8 cellular contexts compared by ENCODE assay signal in the genomic region with DNA sequence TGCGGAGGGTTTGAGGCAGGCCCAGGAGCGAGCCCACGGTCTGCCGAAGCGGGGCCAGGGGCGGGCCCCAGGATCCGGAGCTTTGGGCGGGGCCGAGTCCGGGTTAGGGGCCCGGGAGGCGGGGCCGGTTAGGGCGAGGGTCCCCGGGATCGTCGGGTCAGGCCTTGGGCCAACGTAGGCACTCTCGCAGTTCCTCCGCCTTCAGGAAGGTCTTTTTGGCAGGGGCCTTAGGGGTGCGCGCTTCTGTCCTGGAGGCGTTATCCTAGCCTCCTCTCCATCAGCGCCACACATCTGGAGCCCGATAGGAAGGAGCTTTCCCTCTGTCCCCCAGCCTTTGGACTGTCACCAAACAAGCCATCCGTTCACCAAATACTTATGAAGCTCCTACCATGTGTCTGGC.
DNase-seq lines count a peak whose midpoint lies in the region; ATAC-seq and TF ChIP-seq lines count a peak whose summit lies in the region.
"Not testable (repeated sequence)": the region's sequence is repeated elsewhere in the genome, so short reads cannot be mapped to it uniquely, and the experiment has no call there.

No MANE protein-coding gene starts in this region.

- CTCF ChIA-PET in BJ (lab: Yijun Ruan, JAX), result not testable (repeated sequence)

- H3K27me3 Mint-ChIP-seq in HFFc6 (ENCODE audit: insufficient read depth), result peaks cover 24% of the 10 kb centered on the region
- H3K27me3 Mint-ChIP-seq in activated T-cell treated with anti-CD3 and anti-CD28 coated beads, Interleukin-2, amount 50 U/mL, for 72 hours (ENCODE audit: low read depth); natural killer cell treated with Interleukin-12 subunit alpha and Interleukin-12 subunit beta and Interleukin-15 and Interleukin-18, amount 100 ng/mL, for 72 hours; stimulated activated naive B cell treated with anti-CD40 and anti-IgM and Interleukin-4, amounts not matched to agents 10 μg/mL and 1 μg/mL and 100 μg/mL, for 72 hours: not testable (repeated sequence)

- H3K4me3 Mint-ChIP-seq in HFFc6, result peak overlapping the region; percentile 93
- peak overlapping the region; percentile 82 to 84 for H3K4me3 Mint-ChIP-seq in activated T-cell treated with anti-CD3 and anti-CD28 coated beads, Interleukin-2, amount 50 U/mL, for 72 hours
- H3K4me3 Mint-ChIP-seq in natural killer cell treated with Interleukin-12 subunit alpha and Interleukin-12 subunit beta and Interleukin-15 and Interleukin-18, amount 100 ng/mL, for 72 hours, result peak overlapping the region; percentile 84
- H3K4me3 Mint-ChIP-seq in stimulated activated naive B cell treated with anti-CD40 and anti-IgM and Interleukin-4, amounts not matched to agents 10 μg/mL and 1 μg/mL and 100 μg/mL, for 72 hours, result peak overlapping the region; percentile 90 to 91

- TF ChIP-seq CTCF in BJ (IDR thresholded peaks at IDR 0.05; ENCODE audit: insufficient read depth, low read depth, low read length); HFFc6 (IDR thresholded peaks at IDR 0.05); OCI-LY3 (IDR thresholded peaks at IDR 0.05; ENCODE audit: low read depth, low read length): not testable (repeated sequence)

- not testable (repeated sequence) for H3K9me3 ChIP-seq in OCI-LY3 (ENCODE audit: insufficient read depth, low read length); ectodermal cell (ENCODE audit: control insufficient read depth, low read length); iPS-18a (ENCODE audit: control insufficient read depth, low read depth, low read length)

- WGBS in ectodermal cell, 2 experiments, result 1% methylated on average over 26 of the region's 26 CpGs

- not testable (repeated sequence) for ATAC-seq in activated T-cell treated with anti-CD3 and anti-CD28 coated beads, Interleukin-2, amount 50 U/mL, for 72 hours (replicated peaks in 1 of 2); natural killer cell treated with Interleukin-12 subunit alpha and Interleukin-12 subunit beta and Interleukin-15 and Interleukin-18, amount 100 ng/mL, for 72 hours; stimulated activated naive B cell treated with anti-CD40 and anti-IgM and Interleukin-4, amounts not matched to agents 10 μg/mL and 1 μg/mL and 100 μg/mL, for 72 hours (replicated peaks)

- H3K4me3 ChIP-seq in BJ (ENCODE audit: low read depth, low read length), result peak overlapping the region; percentile 55
- H3K4me3 ChIP-seq in OCI-LY3 (ENCODE audit: low read length), result peak overlapping the region; percentile 94
- H3K4me3 ChIP-seq in ectodermal cell (ENCODE audit: insufficient read depth, low read depth, low read length), result peak overlapping the region; percentile 36
- peak overlapping the region; percentile 60 for H3K4me3 ChIP-seq in iPS-18a (ENCODE audit: low read length)

- H3K9me3 Mint-ChIP-seq in HFFc6; activated T-cell treated with anti-CD3 and anti-CD28 coated beads, Interleukin-2, amount 50 U/mL, for 72 hours; natural killer cell treated with Interleukin-12 subunit alpha and Interleukin-12 subunit beta and Interleukin-15 and Interleukin-18, amount 100 ng/mL, for 72 hours; stimulated activated naive B cell treated with anti-CD40 and anti-IgM and Interleukin-4, amounts not matched to agents 10 μg/mL and 1 μg/mL and 100 μg/mL, for 72 hours: not testable (repeated sequence)

- H3K27me3 ChIP-seq in BJ (ENCODE audit: control insufficient read depth, insufficient read depth, low read length); OCI-LY3 (ENCODE audit: low read depth, low read length); ectodermal cell (ENCODE audit: control insufficient read depth, insufficient read depth, low read length, poor library complexity, severe bottlenecking); iPS-18a (ENCODE audit: control insufficient read depth, insufficient read depth, low read length): not testable (repeated sequence)

- peak overlapping the region; percentile 64 for H3K9ac ChIP-seq in OCI-LY3 (ENCODE audit: low read length)
- H3K9ac ChIP-seq in iPS-18a (ENCODE audit: low read length), result not testable (repeated sequence)

- H4K20me1 ChIP-seq in OCI-LY3 (ENCODE audit: insufficient read depth, low read length), result not testable (repeated sequence)

- POLR2A ChIA-PET in BJ (lab: Charles Lee), result not testable (repeated sequence)

- peaks cover 18% of the 10 kb centered on the region for H3K4me1 ChIP-seq in OCI-LY3 (ENCODE audit: low read length)
- H3K4me1 ChIP-seq in ectodermal cell (ENCODE audit: control insufficient read depth, insufficient read depth, low read length); iPS-18a (ENCODE audit: control insufficient read depth, low read depth, low read length): not testable (repeated sequence)

- peaks cover 31% of the 10 kb centered on the region for H3K4me1 Mint-ChIP-seq in HFFc6 (ENCODE audit: low read depth)
- peaks cover 32% of the 10 kb centered on the region for H3K4me1 Mint-ChIP-seq in activated T-cell treated with anti-CD3 and anti-CD28 coated beads, Interleukin-2, amount 50 U/mL, for 72 hours (ENCODE audit: low read depth)
- H3K4me1 Mint-ChIP-seq in natural killer cell treated with Interleukin-12 subunit alpha and Interleukin-12 subunit beta and Interleukin-15 and Interleukin-18, amount 100 ng/mL, for 72 hours (ENCODE audit: low read depth in 2 of 2), result peaks cover 0 to 11% of the 10 kb centered on the region in 2 donors
- peaks cover 14 to 19% of the 10 kb centered on the region in 2 donors for H3K4me1 Mint-ChIP-seq in stimulated activated naive B cell treated with anti-CD40 and anti-IgM and Interleukin-4, amounts not matched to agents 10 μg/mL and 1 μg/mL and 100 μg/mL, for 72 hours

- H3K4me2 ChIP-seq in OCI-LY3 (ENCODE audit: low read length), result peak overlapping the region; percentile 93

- not testable (repeated sequence) for H3K27ac Mint-ChIP-seq in HFFc6; activated T-cell treated with anti-CD3 and anti-CD28 coated beads, Interleukin-2, amount 50 U/mL, for 72 hours
- H3K27ac Mint-ChIP-seq in natural killer cell treated with Interleukin-12 subunit alpha and Interleukin-12 subunit beta and Interleukin-15 and Interleukin-18, amount 100 ng/mL, for 72 hours, result peak overlapping the region in 1 of 2 donors; percentile 90
- peak overlapping the region; percentile 96 for H3K27ac Mint-ChIP-seq in stimulated activated naive B cell treated with anti-CD40 and anti-IgM and Interleukin-4, amounts not matched to agents 10 μg/mL and 1 μg/mL and 100 μg/mL, for 72 hours

- not testable (repeated sequence) for H3K27ac ChIP-seq in OCI-LY3 (ENCODE audit: low read length); ectodermal cell (ENCODE audit: insufficient read depth, low read depth, low read length, poor library complexity, severe bottlenecking); iPS-18a (ENCODE audit: low read length)

- 0 out of 2 replicates have a peak overlapping the region, but pooled peaks have one; percentile 58 for H2AFZ ChIP-seq in OCI-LY3 (ENCODE audit: low read depth, low read length)

- DNase-seq in BJ (ENCODE audit: low read depth); HFFc6; activated T-cell treated with anti-CD3 and anti-CD28 coated beads, Interleukin-2, amount 50 U/mL, for 72 hours; natural killer cell treated with Interleukin-12 subunit alpha and Interleukin-12 subunit beta and Interleukin-15 and Interleukin-18, amount 100 ng/mL, for 72 hours (ENCODE audit: low spot score); stimulated activated naive B cell treated with anti-CD40 and anti-IgM and Interleukin-4, amounts not matched to agents 10 μg/mL and 1 μg/mL and 100 μg/mL, for 72 hours: not testable (repeated sequence)

- not testable (repeated sequence) for H3K79me2 ChIP-seq in OCI-LY3 (ENCODE audit: low read length)

- not testable (repeated sequence) for H3K36me3 Mint-ChIP-seq in HFFc6 (ENCODE audit: low read depth); activated T-cell treated with anti-CD3 and anti-CD28 coated beads, Interleukin-2, amount 50 U/mL, for 72 hours (ENCODE audit: insufficient read depth in 2 of 2); natural killer cell treated with Interleukin-12 subunit alpha and Interleukin-12 subunit beta and Interleukin-15 and Interleukin-18, amount 100 ng/mL, for 72 hours; stimulated activated naive B cell treated with anti-CD40 and anti-IgM and Interleukin-4, amounts not matched to agents 10 μg/mL and 1 μg/mL and 100 μg/mL, for 72 hours

- H3K36me3 ChIP-seq in BJ (ENCODE audit: control insufficient read depth, insufficient read depth, low read length); OCI-LY3 (replicated peaks; ENCODE audit: low read depth, low read length); ectodermal cell (ENCODE audit: control insufficient read depth, insufficient read depth, low read length); iPS-18a (ENCODE audit: control insufficient read depth, low read depth, low read length): not testable (repeated sequence)

Comparison
In these comparisons a context has a peak if more than half of its experiments do, and no peak if none do; other contexts are left out.
1. H3K4me3 ChIP-seq: peak in every context shown above with its lines; median percentile 94 in OCI-LY3; 60 in iPS-18a; 55 in BJ; 36 in ectodermal cell.